22 cellular contexts compared by ENCODE assay signal in the genomic region with DNA sequence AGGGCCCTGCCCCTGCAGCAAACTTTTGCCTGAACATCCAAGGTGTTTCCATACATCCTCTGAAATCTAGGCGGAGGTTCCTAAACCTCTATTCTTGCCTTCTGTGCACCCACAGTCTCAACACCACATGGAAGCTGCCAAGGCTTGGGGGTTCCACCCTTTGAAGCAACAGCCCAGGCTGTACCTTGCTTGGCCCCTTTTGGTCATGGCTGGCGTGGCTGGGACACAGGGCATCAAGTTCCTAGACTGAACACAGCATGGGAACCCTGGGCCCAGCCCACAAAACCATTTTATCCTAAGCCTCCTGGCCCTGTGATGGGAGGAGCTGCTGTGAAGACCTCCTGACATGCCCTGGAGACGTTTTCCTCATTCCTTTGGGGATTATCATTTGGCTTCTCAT.
DNase-seq lines count a peak whose midpoint lies in the region; ATAC-seq, FAIRE-seq and TF ChIP-seq lines count a peak whose summit lies in the region.
"Had no signal": no experiment of that assay in that cellular context is flagged by ENCODE, and none has a peak within 500 bp of the region (broad histone marks: within the 10 kb centered on the region; RNA-seq: fewer than 3 reads in every experiment).

No MANE protein-coding gene starts in this region.

- no peaks in the 10 kb centered on the region for H3K79me2 ChIP-seq in mesendoderm (ENCODE audit: control insufficient read depth, insufficient read depth, low read length)

- H3K4ac ChIP-seq in mesendoderm (ENCODE audit: low read depth, low read length): no peak overlapping the region

- no peak overlapping the region for H3K23ac ChIP-seq in mesendoderm (ENCODE audit: low read length)

- H3K9me3 ChIP-seq in NT2/D1 (ENCODE audit: insufficient read depth, low read length): peaks cover 39% of the 10 kb centered on the region
- H3K9me3 ChIP-seq in kidney (ENCODE audit: control insufficient read depth in 1 of 2, low read length in 2 of 2): no peaks in the 10 kb centered on the region

- no peak for TF ChIP-seq CTCF in kidney (IDR thresholded peaks at IDR 0.05; ENCODE audit: borderline replicate concordance, extremely low read depth, insufficient read depth)

- no peak overlapping the region for H3K18ac ChIP-seq in mesendoderm (ENCODE audit: low read length)

- no peak overlapping the region for H2AK5ac ChIP-seq in mesendoderm (ENCODE audit: low read length)

- H4K5ac ChIP-seq in mesendoderm (ENCODE audit: low read length): no peak overlapping the region

- H3K79me1 ChIP-seq in mesendoderm (ENCODE audit: low read length): no peaks in the 10 kb centered on the region

- H3K36me3 ChIP-seq in NT2/D1 (ENCODE audit: insufficient read depth, insufficient read length, low read length): no peaks in the 10 kb centered on the region
- H3K36me3 ChIP-seq in kidney (ENCODE audit: control insufficient read depth in 1 of 2, insufficient read depth in 2 of 2, low read length in 2 of 2): no peaks in the 10 kb centered on the region
- no peaks in the 10 kb centered on the region for H3K36me3 ChIP-seq in mesendoderm (ENCODE audit: control insufficient read depth, insufficient read depth, low read length)
- H3K36me3 ChIP-seq: HAP-1 had no signal

- no peak overlapping the region for H4K8ac ChIP-seq in mesendoderm (ENCODE audit: low read depth, low read length)

- WGBS in mesendoderm (ENCODE audit: extremely low coverage, insufficient coverage, low lambda C conversion rate): no CpG with 5 or more reads among the region's 3 CpGs

- intact Hi-C loops in kidney (cut with DNase I): no loop called here

- H3K9ac ChIP-seq in NT2/D1 (ENCODE audit: insufficient read length, low read depth): no peak overlapping the region
- no peak overlapping the region for H3K9ac ChIP-seq in kidney (ENCODE audit: low read length in 2 of 2)
- no peak overlapping the region for H3K9ac ChIP-seq in mesendoderm (ENCODE audit: low read length)

- H3K4me1 ChIP-seq in NT2/D1 (ENCODE audit: insufficient read depth, insufficient read length): no peaks in the 10 kb centered on the region
- no peaks in the 10 kb centered on the region for H3K4me1 ChIP-seq in kidney (ENCODE audit: control insufficient read depth in 1 of 2, insufficient read depth in 1 of 2, low read depth in 1 of 2, low read length in 2 of 2)
- no peaks in the 10 kb centered on the region for H3K4me1 ChIP-seq in mesendoderm (ENCODE audit: control insufficient read depth, low read depth, low read length)
- H3K4me1 ChIP-seq: A549, HAP-1 had no signal

- no peak for ATAC-seq in GM18867 (IDR thresholded peaks at IDR 0.05; ENCODE audit: unreplicated experiment)
- ATAC-seq: A549, GM12878 had no signal

- no peak overlapping the region for H3K4me2 ChIP-seq in mesendoderm (ENCODE audit: low read length)
- H3K4me2 ChIP-seq: A549 had no signal

- H3K27me3 ChIP-seq in NT2/D1 (ENCODE audit: insufficient read depth, insufficient read length): no peaks in the 10 kb centered on the region
- no peaks in the 10 kb centered on the region for H3K27me3 ChIP-seq in mesendoderm (ENCODE audit: insufficient read depth, low read length, poor library complexity)

- no peak overlapping the region for H3K56ac ChIP-seq in mesendoderm (ENCODE audit: low read length)

- H2BK15ac ChIP-seq in mesendoderm (replicated peaks; ENCODE audit: low read depth): no peak overlapping the region

- no peak overlapping the region for H2BK120ac ChIP-seq in mesendoderm (ENCODE audit: low read depth, low read length)

- DNase-seq in ELF-1 (ENCODE audit: low read depth, low spot score): peak; percentile 3
- peak; percentile 30 for DNase-seq in NT2/D1 (ENCODE audit: low read depth, low spot score)
- peak; percentile 29 for DNase-seq in kidney
- peak; percentile 48 for DNase-seq in mesendoderm
- DNase-seq in superior temporal gyrus (ENCODE audit: extremely low spot score): no peak
- no peak for DNase-seq in HK-2 (ENCODE audit: unreplicated experiment)
- DNase-seq in NCI-H526 treated with DMSO at 0.1 percent for 48 hours (lab: John Stamatoyannopoulos, UW): no peak
- DNase-seq: 8988T; C1 segment of cervical spinal cord; Calu3; CD4-positive, alpha-beta memory T cell; COR-L47; DMS153; DND-41; GDM1; GOT3; HFFc6 had no signal

- no peak for FAIRE-seq in kidney (lab: Jason Lieb, UNC)
- FAIRE-seq: A549, GM12878, H54 had no signal

- no peak overlapping the region for H2BK5ac ChIP-seq in mesendoderm (ENCODE audit: low read length)

- no peak overlapping the region for H3K27ac ChIP-seq in kidney (ENCODE audit: low read depth in 2 of 2, low read length in 2 of 2)
- H3K27ac ChIP-seq in mesendoderm (ENCODE audit: low read depth, low read length): no peak overlapping the region
- H3K27ac ChIP-seq: A549 had no signal

- no peak overlapping the region for H3K4me3 ChIP-seq in NT2/D1 (ENCODE audit: insufficient read length, low read depth)
- H3K4me3 ChIP-seq in kidney (ENCODE audit: low read length in 2 of 2): no peak overlapping the region
- H3K4me3 ChIP-seq in mesendoderm (ENCODE audit: low read length): no peak overlapping the region
- H3K4me3 ChIP-seq: A549, GM12878, HAP-1 had no signal

Comparison
In these comparisons a context has a peak if more than half of its experiments do, and no peak if none do; other contexts are left out.
1. DNase-seq: peak in ELF-1 (single experiment), NT2/D1 (single experiment), kidney (single experiment) and mesendoderm (single experiment); none in superior temporal gyrus (single experiment), HK-2 (single experiment) and NCI-H526 treated with DMSO at 0.1 percent for 48 hours (single experiment).